In the genomic region with DNA sequence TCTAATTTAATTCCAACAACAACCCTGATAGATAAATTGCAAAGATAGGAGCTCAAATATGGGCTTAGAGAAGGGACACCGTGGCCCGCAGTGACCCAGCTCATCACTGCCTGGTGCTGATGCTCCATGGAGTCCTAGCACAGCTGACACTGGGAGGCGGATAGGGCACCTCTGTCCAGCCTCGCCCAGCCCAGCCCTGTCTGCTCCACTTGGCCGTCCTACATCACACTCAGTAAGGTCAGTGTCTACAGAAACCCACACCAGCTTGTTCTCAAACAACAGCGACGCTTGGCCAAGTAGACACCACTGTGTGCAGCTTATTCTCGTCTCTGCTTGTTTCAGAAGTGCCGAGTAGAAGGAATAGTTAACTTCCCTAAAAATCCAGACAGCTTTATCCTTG, we compare ENCODE assay signal across 20 cellular contexts. TPM values are rescaled to one million over a fixed set of nuclear protein-coding genes. Genes with fewer than 3 reads are reported as not detected.
DNase-seq lines count a peak whose midpoint lies in the region; ATAC-seq and TF ChIP-seq lines count a peak whose summit lies in the region.
"Had no signal": no experiment of that assay in that cellular context is flagged by ENCODE, and none has a peak within 500 bp of the region (broad histone marks: within the 10 kb centered on the region; RNA-seq: fewer than 3 reads in every experiment).

No MANE protein-coding gene starts in this region.

- DNase-seq in NCI-H146 (lab: John Stamatoyannopoulos, UW) (peak; percentile 62), esophagus muscularis mucosa (ENCODE audit: extremely low spot score) (peak; percentile 80), NCI-H510A treated with DMSO at 0.1 percent for 48 hours (lab: John Stamatoyannopoulos, UW) (no peak)
- no peak for DNase-seq in activated CD8-positive, alpha-beta memory T cell treated with anti-CD3 and anti-CD28 coated beads, Interleukin-2, amount 50 U/mL, for 48 hours
- DNase-seq: ACHN; BE2C; C1 segment of cervical spinal cord; CD4-positive, CD25-positive, alpha-beta regulatory T cell; CD8-positive, alpha-beta memory T cell; COR-L47; DMS 273 treated with DMSO at 0.1 percent for 48 hours; DMS53; DND-41; EL; GOT3; H9 had no signal

- no peaks in the 10 kb centered on the region for H3K4me1 ChIP-seq in esophagus muscularis mucosa

- intact Hi-C loops in esophagus muscularis mucosa (cut with DNase I), result no loop called here

- no peak for TF ChIP-seq CTCF in VCaP (conservative IDR thresholded peaks at IDR 0.05)
- TF ChIP-seq CTCF in esophagus muscularis mucosa (IDR thresholded peaks at IDR 0.05), result no peak

- H3K4me3 ChIP-seq in esophagus muscularis mucosa, result no peak overlapping the region
- H3K4me3 ChIP-seq: GM12878 had no signal

- H3K27ac ChIP-seq in VCaP, result peak overlapping the region; percentile 78
- no peak overlapping the region for H3K27ac ChIP-seq in esophagus muscularis mucosa (replicated peaks in 1 of 4)

- H3K27me3 ChIP-seq in esophagus muscularis mucosa, result no peaks in the 10 kb centered on the region
- H3K27me3 ChIP-seq: BE2C had no signal

- WGBS in esophagus muscularis mucosa, result 74% methylated on average over 9 of the region's 9 CpGs

- H3K9me3 ChIP-seq in esophagus muscularis mucosa, result peaks cover 0 to 14% (median 1%) of the 10 kb centered on the region in 4 donors
- H3K9me3 ChIP-seq: BE2C had no signal

- H3K36me3 ChIP-seq in esophagus muscularis mucosa, result no peaks in the 10 kb centered on the region
- H3K36me3 ChIP-seq: BE2C had no signal

- no peak for TF ChIP-seq EP300 in esophagus muscularis mucosa (IDR thresholded peaks at IDR 0.05)

- TF ChIP-seq POLR2A in esophagus muscularis mucosa (IDR thresholded peaks at IDR 0.05; ENCODE audit: low read depth), result no peak

- ATAC-seq in GM18873 (IDR thresholded peaks at IDR 0.05; ENCODE audit: low FRiP score, unreplicated experiment), result no peak
- ATAC-seq: GM12878, HepG2 had no signal

RNA-seq across cellular contexts. Expression of a gene that starts 33.9 kb away (rescaled TPM):
- total RNA-seq in esophagus muscularis mucosa, result 1 to 10 TPM; 3.0 to 7.9 (median 4.2) TPM
- total RNA-seq: CD4-positive, CD25-positive, alpha-beta regulatory T cell; CD8-positive, alpha-beta memory T cell; HepG2 had no signal

Comparison
In these comparisons a context has a peak if more than half of its experiments do, and no peak if none do; other contexts are left out.
1. DNase-seq: peak in NCI-H146 (single experiment) and esophagus muscularis mucosa (single experiment); none in activated CD8-positive, alpha-beta memory T cell treated with anti-CD3 and anti-CD28 coated beads, Interleukin-2, amount 50 U/mL, for 48 hours (single experiment) and NCI-H510A treated with DMSO at 0.1 percent for 48 hours (single experiment).